In the genomic region with DNA sequence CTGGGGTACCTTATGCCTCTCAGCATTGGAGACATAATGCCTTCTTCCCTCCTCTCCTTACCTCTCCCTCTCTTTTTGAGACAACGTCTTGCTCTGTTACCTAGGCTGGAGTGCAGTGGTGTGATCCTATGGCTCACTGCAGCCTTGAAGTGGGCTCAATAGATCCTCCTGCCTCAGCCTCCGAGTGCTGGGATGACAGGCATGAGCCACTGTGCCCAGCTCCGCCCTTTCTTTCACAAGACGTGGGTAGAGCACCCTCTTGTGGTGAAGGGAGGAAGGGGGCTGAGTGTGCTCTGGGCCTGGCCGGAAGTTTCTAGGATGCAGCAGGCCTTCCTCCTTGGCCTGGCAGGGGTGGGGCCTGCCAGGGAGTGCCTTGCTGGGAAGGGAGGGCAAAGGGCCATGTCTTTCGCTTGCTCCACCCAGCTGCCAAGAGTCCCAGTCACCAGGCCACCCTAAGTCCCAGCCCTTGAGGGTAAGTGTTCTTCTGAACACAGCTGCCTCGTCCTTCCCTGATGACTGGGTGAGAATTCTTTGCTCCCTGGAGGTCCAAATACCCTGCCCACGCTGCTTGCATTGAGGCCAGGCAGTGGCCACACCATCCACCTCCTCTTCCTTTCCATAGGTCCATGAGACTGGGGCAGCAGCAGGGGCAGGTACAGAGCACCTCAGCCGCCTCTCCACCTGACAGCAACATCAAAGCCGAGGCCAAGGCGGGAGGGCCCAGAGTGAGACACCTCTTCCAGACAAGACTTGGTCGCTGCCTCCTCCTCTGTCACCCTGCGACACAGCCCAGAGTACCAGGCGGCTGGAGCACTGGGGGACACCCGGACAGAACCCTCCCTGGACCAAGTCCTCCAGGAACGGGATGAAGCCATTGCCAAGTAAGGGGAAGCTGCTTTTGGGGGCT, we compare ENCODE assay signal across 7 cellular contexts. TPM values are rescaled to one million over a fixed set of nuclear protein-coding genes. Genes with fewer than 3 reads are reported as not detected.
DNase-seq lines count a peak whose midpoint lies in the region; ATAC-seq and TF ChIP-seq lines count a peak whose summit lies in the region.

No MANE protein-coding gene starts in this region.

- H2BK12ac ChIP-seq in mesenchymal stem cell (ENCODE audit: low read length in 2 of 2), result peak overlapping the region in 1 of 2 experiments; percentile 12

- H3K14ac ChIP-seq in mesenchymal stem cell (ENCODE audit: low read length in 2 of 2), result peak overlapping the region in 1 of 2 experiments; percentile 21

- in situ Hi-C loops in GM13976 (cut with MboI; ENCODE audit: low sequenced_read_pairs, unreplicated experiment), result no loop called here

- H3K4me1 Mint-ChIP-seq in activated CD4-positive, alpha-beta T cell treated with anti-CD3 and anti-CD28 coated beads, Interleukin-2, amount 10 ng/mL, durations not matched to agents 24 days and 14 days, result peaks cover 11% of the 10 kb centered on the region

- peaks cover 3% of the 10 kb centered on the region for H3K27me3 Mint-ChIP-seq in activated CD4-positive, alpha-beta T cell treated with anti-CD3 and anti-CD28 coated beads, Interleukin-2, amount 10 ng/mL, durations not matched to agents 24 days and 14 days

- peaks cover 3% of the 10 kb centered on the region for H3K36me3 Mint-ChIP-seq in activated CD4-positive, alpha-beta T cell treated with anti-CD3 and anti-CD28 coated beads, Interleukin-2, amount 10 ng/mL, durations not matched to agents 24 days and 14 days (ENCODE audit: low read depth)

- TF ChIP-seq CTCF in GM13976 (IDR thresholded peaks at IDR 0.05; ENCODE audit: borderline replicate concordance, control extremely low read depth, extremely low read depth, insufficient read depth, missing control alignments), result peak; percentile 91

- no peak overlapping the region for H2BK5ac ChIP-seq in mesenchymal stem cell (ENCODE audit: low read depth, low read length, poor library complexity, severe bottlenecking)

- no peak overlapping the region for H2BK15ac ChIP-seq in mesenchymal stem cell (ENCODE audit: low read depth, poor library complexity, severe bottlenecking)

- peak overlapping the region; percentile 71 for H4K8ac ChIP-seq in mesenchymal stem cell (ENCODE audit: low read length)

- intact Hi-C loops in activated CD4-positive, alpha-beta T cell treated with anti-CD3 and anti-CD28 coated beads, Interleukin-2, amount 10 ng/mL, durations not matched to agents 24 days and 14 days (cut with micrococcal nuclease), result loop anchor here (1.0 to 5.0 kb wide), 3 partner anchors 120 to 303 kb away; a partner anchor contains a TSS

- H3K18ac ChIP-seq in mesenchymal stem cell (ENCODE audit: low read depth in 1 of 2, low read length in 2 of 2), result peak overlapping the region in 1 of 2 experiments; percentile 34

- H3K36me3 ChIP-seq in mesenchymal stem cell (ENCODE audit: control insufficient read depth in 1 of 2, insufficient read depth in 2 of 2, low read depth in 1 of 2, low read length in 2 of 2), result peaks cover 20 to 26% of the 10 kb centered on the region in 2 experiments

- H3K9ac ChIP-seq in mesenchymal stem cell (ENCODE audit: low read length), result peak overlapping the region; percentile 63

- H3K4ac ChIP-seq in mesenchymal stem cell (ENCODE audit: low read depth in 1 of 2, low read length in 2 of 2), result peak overlapping the region in 1 of 2 experiments; percentile 5

- H3K27ac ChIP-seq in mesenchymal stem cell (ENCODE audit: low read length, poor library complexity, severe bottlenecking), result peak overlapping the region; percentile 34

- H2AFZ ChIP-seq in mesenchymal stem cell (ENCODE audit: low read depth, low read length), result no peak overlapping the region

- no peak overlapping the region for H3K4me3 Mint-ChIP-seq in activated CD4-positive, alpha-beta T cell treated with anti-CD3 and anti-CD28 coated beads, Interleukin-2, amount 10 ng/mL, durations not matched to agents 24 days and 14 days

- H3K9me3 Mint-ChIP-seq in activated CD4-positive, alpha-beta T cell treated with anti-CD3 and anti-CD28 coated beads, Interleukin-2, amount 10 ng/mL, durations not matched to agents 24 days and 14 days, result no peaks in the 10 kb centered on the region

- H3K4me3 ChIP-seq in mesenchymal stem cell (ENCODE audit: insufficient read depth in 1 of 2, low read depth in 1 of 2, low read length in 2 of 2), result no peak overlapping the region

- WGBS in mesenchymal stem cell, result 64% methylated on average over 16 of the region's 16 CpGs

- H2AK5ac ChIP-seq in mesenchymal stem cell (ENCODE audit: low read length, severe bottlenecking), result no peak overlapping the region

- H3K79me1 ChIP-seq in mesenchymal stem cell (replicated peaks; ENCODE audit: low read length, poor library complexity, severe bottlenecking), result peaks cover 17% of the 10 kb centered on the region

- H3K23ac ChIP-seq in mesenchymal stem cell (ENCODE audit: low read length in 2 of 2), result no peak overlapping the region

- DNase-seq in GM13976 (ENCODE audit: low spot score), result peak; percentile 80
- DNase-seq in NCI-H526 treated with DMSO at 0.1 percent for 48 hours (lab: John Stamatoyannopoulos, UW), result peak; percentile 56
- DNase-seq in activated CD4-positive, alpha-beta T cell treated with anti-CD3 and anti-CD28 coated beads, Interleukin-2, amount 10 ng/mL, durations not matched to agents 24 days and 14 days, result peak; percentile 95
- peak; percentile 32 to 83 for DNase-seq in dermis microvascular lymphatic vessel endothelial cell (ENCODE audit: low read depth in 2 of 2)
- DNase-seq in mesenchymal stem cell, result peak; percentile 88
- DNase-seq in stimulated activated CD8-positive, alpha-beta memory T cell treated with anti-CD3 and anti-CD28 coated beads, Interleukin-4, amount 100 ng/mL, for 24 hours (ENCODE audit: low read depth), result peak; percentile 67

- H3K9me3 ChIP-seq in mesenchymal stem cell (ENCODE audit: control insufficient read depth, low read length), result no peaks in the 10 kb centered on the region

- H3K4me1 ChIP-seq in mesenchymal stem cell (ENCODE audit: control insufficient read depth, insufficient read depth, low read depth, low read length), result peaks cover 16% of the 10 kb centered on the region

- ATAC-seq in HG03442 (IDR thresholded peaks at IDR 0.05; ENCODE audit: unreplicated experiment), result peak; percentile 45

- H2BK120ac ChIP-seq in mesenchymal stem cell (ENCODE audit: low read depth, low read length), result no peak overlapping the region

- peak overlapping the region; percentile 65 for H4K91ac ChIP-seq in mesenchymal stem cell (ENCODE audit: low read length)

- no peaks in the 10 kb centered on the region for H3K27me3 ChIP-seq in mesenchymal stem cell (ENCODE audit: control insufficient read depth in 1 of 2, insufficient read depth in 1 of 2, low read length in 2 of 2)

- no peak overlapping the region for H3K4me2 ChIP-seq in mesenchymal stem cell (ENCODE audit: low read length, poor library complexity, severe bottlenecking)

- no peak overlapping the region for H3K27ac Mint-ChIP-seq in activated CD4-positive, alpha-beta T cell treated with anti-CD3 and anti-CD28 coated beads, Interleukin-2, amount 10 ng/mL, durations not matched to agents 24 days and 14 days

RNA-seq across cellular contexts. Expression of a gene that starts 3.7 kb away (rescaled TPM):
- total RNA-seq in activated CD4-positive, alpha-beta T cell treated with anti-CD3 and anti-CD28 coated beads, Interleukin-2, amount 10 ng/mL, durations not matched to agents 24 days and 14 days, result 20.8 and 23.0 TPM in 2 replicates
- 7.1 and 7.7 TPM in 2 replicates for total RNA-seq in dermis microvascular lymphatic vessel endothelial cell
- polyA plus RNA-seq in mesenchymal stem cell (2013, experiment 1 of 2), result 7.2 TPM
- polyA plus RNA-seq in mesenchymal stem cell (2013, experiment 2 of 2), result 7.1 TPM

RNA-seq across cellular contexts. Expression of a gene that starts 15.4 kb away (rescaled TPM):
- 19.0 and 19.4 TPM in 2 replicates for total RNA-seq in activated CD4-positive, alpha-beta T cell treated with anti-CD3 and anti-CD28 coated beads, Interleukin-2, amount 10 ng/mL, durations not matched to agents 24 days and 14 days
- 7.0 and 7.2 TPM in 2 replicates for total RNA-seq in dermis microvascular lymphatic vessel endothelial cell
- polyA plus RNA-seq in mesenchymal stem cell (2013, experiment 1 of 2), result 10.0 TPM
- 9.9 TPM for polyA plus RNA-seq in mesenchymal stem cell (2013, experiment 2 of 2)

RNA-seq across cellular contexts. Expression of a gene that starts 35.2 kb away (rescaled TPM):
- not detected in 2 replicates for total RNA-seq in activated CD4-positive, alpha-beta T cell treated with anti-CD3 and anti-CD28 coated beads, Interleukin-2, amount 10 ng/mL, durations not matched to agents 24 days and 14 days
- total RNA-seq in dermis microvascular lymphatic vessel endothelial cell, result 0.13 and 0.26 TPM in 2 replicates
- polyA plus RNA-seq in mesenchymal stem cell (2013, experiment 1 of 2), result not detected
- not detected for polyA plus RNA-seq in mesenchymal stem cell (2013, experiment 2 of 2)

RNA-seq across cellular contexts. Expression of a gene that starts 51.5 kb away (rescaled TPM):
- total RNA-seq in activated CD4-positive, alpha-beta T cell treated with anti-CD3 and anti-CD28 coated beads, Interleukin-2, amount 10 ng/mL, durations not matched to agents 24 days and 14 days, result 133 TPM in 2 replicates
- 33.1 and 38.0 TPM in 2 replicates for total RNA-seq in dermis microvascular lymphatic vessel endothelial cell
- polyA plus RNA-seq in mesenchymal stem cell (2013, experiment 1 of 2), result 75.0 TPM
- 76.6 TPM for polyA plus RNA-seq in mesenchymal stem cell (2013, experiment 2 of 2)

RNA-seq across cellular contexts. Expression of a gene that starts 51.6 kb away (rescaled TPM):
- 9.4 and 10.9 TPM in 2 replicates for total RNA-seq in activated CD4-positive, alpha-beta T cell treated with anti-CD3 and anti-CD28 coated beads, Interleukin-2, amount 10 ng/mL, durations not matched to agents 24 days and 14 days
- total RNA-seq in dermis microvascular lymphatic vessel endothelial cell, result 1.0 and 2.0 TPM in 2 replicates
- 11.8 TPM for polyA plus RNA-seq in mesenchymal stem cell (2013, experiment 1 of 2)
- 12.1 TPM for polyA plus RNA-seq in mesenchymal stem cell (2013, experiment 2 of 2)
